27 cellular contexts compared by ENCODE assay signal in genomic region chr1:73644198-73644597, GRCh38.
"Had no signal": no experiment of that assay in that cellular context is flagged by ENCODE, and none has a peak within 500 bp of the region (broad histone marks: within the 10 kb centered on the region; RNA-seq: fewer than 3 reads in every experiment).

No MANE protein-coding gene starts in this region.

- H3K9me3 ChIP-seq: left ventricle myocardium inferior, neutrophil, psoas muscle, right atrium auricular region, right lobe of liver, tibial nerve, vagina had no signal

- DNase-seq: hypothalamus; immature natural killer cell; kidney; left colon; left ventricle myocardium inferior; mammary epithelial cell; mesenchymal stem cell; naive B cell; natural killer cell; nephron progenitor cell; occipital lobe; psoas muscle; right lobe of liver; stimulated activated CD4-positive, alpha-beta T cell treated with anti-CD3 and anti-CD28 coated beads, Interleukin-1b, Interleukin-23, amount 100 ng/mL, for 48 hours; stimulated activated CD4-positive, alpha-beta T cell treated with anti-CD3 and anti-CD28 coated beads, Interleukin-2, amount 100 ng/mL, for 48 hours; stimulated activated CD4-positive, alpha-beta T cell treated with anti-CD3 and anti-CD28 coated beads, Interleukin-4, amount 100 ng/mL, for 4 hours; stimulated activated CD8-positive, alpha-beta memory T cell treated with anti-CD3 and anti-CD28 coated beads, Interleukin-4, amount 100 ng/mL, for 48 hours; stimulated activated naive CD4-positive, alpha-beta T cell treated with Interleukin-2 at 50 U/mL for 16 hours; stimulated activated naive CD8-positive, alpha-beta T cell treated with anti-CD3 and anti-CD28 coated beads, Interleukin-15, amount 100 ng/mL, for 72 hours had no signal

- H3K36me3 ChIP-seq: left ventricle myocardium inferior, neural progenitor cell, neutrophil, right atrium auricular region, right lobe of liver, tibial nerve, vagina had no signal

- ATAC-seq: left colon; natural killer cell; psoas muscle; right lobe of liver; stimulated activated memory B cell treated with anti-CD40 and anti-IgM and Interleukin-4, amounts not matched to agents 10 μg/mL and 1 μg/mL and 100 μg/mL, for 72 hours; stimulated activated naive CD8-positive, alpha-beta T cell treated with anti-CD3 and anti-CD28 coated beads, Interleukin-15, amount 100 ng/mL, for 72 hours had no signal

- H3K4me3 ChIP-seq: left ventricle myocardium inferior, neural progenitor cell, psoas muscle, right atrium auricular region, right lobe of liver, smooth muscle cell, tibial nerve, vagina had no signal

- H3K27me3 ChIP-seq: neural progenitor cell, neutrophil, right atrium auricular region, right lobe of liver, tibial nerve, vagina had no signal

- H3K27ac ChIP-seq: left ventricle myocardium inferior, neural progenitor cell, neutrophil, parathyroid adenoma, psoas muscle, right atrium auricular region, right lobe of liver, tibial nerve, vagina had no signal

- H3K4me1 ChIP-seq: left ventricle myocardium inferior, neural progenitor cell, parathyroid adenoma, psoas muscle, right atrium auricular region, right lobe of liver, tibial nerve, vagina had no signal
